18 cellular contexts compared by ENCODE assay signal in genomic region chr18:37754141-37754540, GRCh38.
DNase-seq lines count a peak whose midpoint lies in the region; ATAC-seq and TF ChIP-seq lines count a peak whose summit lies in the region.
"Had no signal": no experiment of that assay in that cellular context is flagged by ENCODE, and none has a peak within 500 bp of the region (broad histone marks: within the 10 kb centered on the region; RNA-seq: fewer than 3 reads in every experiment).

No MANE protein-coding gene starts in this region.

- H3K9me3 ChIP-seq in left lung, result no peaks in the 10 kb centered on the region

- no peaks in the 10 kb centered on the region for H3K4me1 ChIP-seq in left lung
- H3K4me1 ChIP-seq: BLaER1 treated with 17β-estradiol and CSF1 and Interleukin-3, amounts not matched to agents 10 nM and 100 nM had no signal

- no peaks in the 10 kb centered on the region for H3K36me3 ChIP-seq in left lung
- H3K36me3 ChIP-seq: BLaER1 treated with 17β-estradiol and CSF1 and Interleukin-3, amounts not matched to agents 10 nM and 100 nM had no signal

- H3K27me3 ChIP-seq in left lung, result no peaks in the 10 kb centered on the region
- H3K27me3 ChIP-seq: BLaER1 treated with 17β-estradiol and CSF1 and Interleukin-3, amounts not matched to agents 10 nM and 100 nM had no signal

- DNase-seq in SIG-M5 treated with dmso at 0.1 percent for 504 hours (lab: John Stamatoyannopoulos, UW; ENCODE audit: unreplicated experiment) (peak; percentile 1), SIG-M5 (lab: John Stamatoyannopoulos, UW) (no peak), epithelial cell of esophagus (ENCODE audit: low read depth) (peak; percentile 32), left lung (no peak), HT-29 (ENCODE audit: low spot score) (no peak)
- DNase-seq: 8988T; Calu3; CD8-positive, alpha-beta T cell; DMS79 treated with DMSO at 0.1 percent for 48 hours; GF-D8; GOT3; H7; HFFc6; IMR-90 had no signal

- peak; percentile 82 for ATAC-seq in left lung
- ATAC-seq in HG02588 (IDR thresholded peaks at IDR 0.05; ENCODE audit: unreplicated experiment), result no peak
- ATAC-seq in HG02623 (IDR thresholded peaks at IDR 0.05; ENCODE audit: unreplicated experiment), result no peak
- ATAC-seq: CD8-positive, alpha-beta T cell; HCT116 had no signal

- H3K27ac ChIP-seq in left lung, result no peak overlapping the region
- H3K27ac ChIP-seq: BLaER1 treated with 17β-estradiol and CSF1 and Interleukin-3, amounts not matched to agents 10 nM and 100 nM had no signal

- TF ChIP-seq CTCF in epithelial cell of esophagus (IDR thresholded peaks at IDR 0.05; ENCODE audit: insufficient read depth, low read depth, low read length, missing control alignments), result no peak
- TF ChIP-seq CTCF in left lung (IDR thresholded peaks at IDR 0.05), result no peak

- intact Hi-C loops in left lung (cut with DNase I), result no loop called here

- H3K4me3 ChIP-seq in epithelial cell of esophagus (ENCODE audit: low read length) (no peak overlapping the region), left lung (no peak overlapping the region)
- H3K4me3 ChIP-seq: BLaER1 treated with 17β-estradiol and CSF1 and Interleukin-3, amounts not matched to agents 10 nM and 100 nM had no signal

Comparison
In these comparisons a context has a peak if more than half of its experiments do, and no peak if none do; other contexts are left out.
1. DNase-seq: peak in SIG-M5 treated with dmso at 0.1 percent for 504 hours (single experiment) and epithelial cell of esophagus (single experiment); none in SIG-M5 (single experiment), left lung (0 of 2) and HT-29 (single experiment).